1 cellular context compared by ENCODE assay signal in genomic region chr14:52729925-52730707, GRCh38.
TF ChIP-seq lines count a peak whose summit lies in the region.

A gene with protein sequence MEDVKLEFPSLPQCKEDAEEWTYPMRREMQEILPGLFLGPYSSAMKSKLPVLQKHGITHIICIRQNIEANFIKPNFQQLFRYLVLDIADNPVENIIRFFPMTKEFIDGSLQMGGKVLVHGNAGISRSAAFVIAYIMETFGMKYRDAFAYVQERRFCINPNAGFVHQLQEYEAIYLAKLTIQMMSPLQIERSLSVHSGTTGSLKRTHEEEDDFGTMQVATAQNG (plus strand): TSS chr14:52730166. CDS start chr14:52730475, 309 bp downstream.

TF ChIP-seq in HepG2, 621 proteins besides CTCF, POLR2A, EP300 and RAD21 (continued from another document and continues in another):
- TF ChIP-seq RFXAP (CRISPR knock-in tag; IDR thresholded peaks at IDR 0.05; ENCODE audit: borderline replicate concordance): peak; percentile 65; the same call in 1 of the 2 replicates
- peak; percentile 67 for TF ChIP-seq KAT8 (CRISPR knock-in tag; IDR thresholded peaks at IDR 0.05)
- TF ChIP-seq DMAP1 (CRISPR knock-in tag; IDR thresholded peaks at IDR 0.05): peak; percentile 59
- TF ChIP-seq ZNF883 (CRISPR knock-in tag; IDR thresholded peaks at IDR 0.05; ENCODE audit: not compliant biosample characterization): peak; percentile 56
- TF ChIP-seq ARNTL (CRISPR knock-in tag; IDR thresholded peaks at IDR 0.05): 0 out of 2 replicates have a peak, but pooled peaks have one; percentile 10
- TF ChIP-seq PHF20 (CRISPR knock-in tag; IDR thresholded peaks at IDR 0.05): no peak
- no peak for TF ChIP-seq SNRNP70 (IDR thresholded peaks at IDR 0.05; ENCODE audit: low read depth, low read length)
- TF ChIP-seq TEAD2 (CRISPR knock-in tag; IDR thresholded peaks at IDR 0.05): 0 out of 2 replicates have a peak, but pooled peaks have one; percentile 30
- 0 out of 2 replicates have a peak, but pooled peaks have one; percentile 45 for TF ChIP-seq XBP1 (CRISPR knock-in tag; IDR thresholded peaks at IDR 0.05)
- 0 out of 2 replicates have a peak, but pooled peaks have one; percentile 26 for TF ChIP-seq ZNF547 (CRISPR knock-in tag; IDR thresholded peaks at IDR 0.05)
- TF ChIP-seq ZFY (CRISPR knock-in tag; IDR thresholded peaks at IDR 0.05): peak; percentile 73
- TF ChIP-seq, protein P1, sequence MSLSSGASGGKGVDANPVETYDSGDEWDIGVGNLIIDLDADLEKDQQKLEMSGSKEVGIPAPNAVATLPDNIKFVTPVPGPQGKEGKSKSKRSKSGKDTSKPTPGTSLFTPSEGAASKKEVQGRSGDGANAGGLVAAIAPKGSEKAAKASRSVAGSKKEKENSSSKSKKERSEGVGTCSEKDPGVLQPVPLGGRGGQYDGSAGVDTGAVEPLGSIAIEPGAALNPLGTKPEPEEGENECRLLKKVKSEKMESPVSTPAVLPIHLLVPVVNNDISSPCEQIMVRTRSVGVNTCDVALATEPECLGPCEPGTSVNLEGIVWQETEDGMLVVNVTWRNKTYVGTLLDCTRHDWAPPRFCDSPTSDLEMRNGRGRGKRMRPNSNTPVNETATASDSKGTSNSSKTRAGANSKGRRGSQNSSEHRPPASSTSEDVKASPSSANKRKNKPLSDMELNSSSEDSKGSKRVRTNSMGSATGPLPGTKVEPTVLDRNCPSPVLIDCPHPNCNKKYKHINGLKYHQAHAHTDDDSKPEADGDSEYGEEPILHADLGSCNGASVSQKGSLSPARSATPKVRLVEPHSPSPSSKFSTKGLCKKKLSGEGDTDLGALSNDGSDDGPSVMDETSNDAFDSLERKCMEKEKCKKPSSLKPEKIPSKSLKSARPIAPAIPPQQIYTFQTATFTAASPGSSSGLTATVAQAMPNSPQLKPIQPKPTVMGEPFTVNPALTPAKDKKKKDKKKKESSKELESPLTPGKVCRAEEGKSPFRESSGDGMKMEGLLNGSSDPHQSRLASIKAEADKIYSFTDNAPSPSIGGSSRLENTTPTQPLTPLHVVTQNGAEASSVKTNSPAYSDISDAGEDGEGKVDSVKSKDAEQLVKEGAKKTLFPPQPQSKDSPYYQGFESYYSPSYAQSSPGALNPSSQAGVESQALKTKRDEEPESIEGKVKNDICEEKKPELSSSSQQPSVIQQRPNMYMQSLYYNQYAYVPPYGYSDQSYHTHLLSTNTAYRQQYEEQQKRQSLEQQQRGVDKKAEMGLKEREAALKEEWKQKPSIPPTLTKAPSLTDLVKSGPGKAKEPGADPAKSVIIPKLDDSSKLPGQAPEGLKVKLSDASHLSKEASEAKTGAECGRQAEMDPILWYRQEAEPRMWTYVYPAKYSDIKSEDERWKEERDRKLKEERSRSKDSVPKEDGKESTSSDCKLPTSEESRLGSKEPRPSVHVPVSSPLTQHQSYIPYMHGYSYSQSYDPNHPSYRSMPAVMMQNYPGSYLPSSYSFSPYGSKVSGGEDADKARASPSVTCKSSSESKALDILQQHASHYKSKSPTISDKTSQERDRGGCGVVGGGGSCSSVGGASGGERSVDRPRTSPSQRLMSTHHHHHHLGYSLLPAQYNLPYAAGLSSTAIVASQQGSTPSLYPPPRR (CRISPR knock-in tag; IDR thresholded peaks at IDR 0.05; ENCODE audit: borderline replicate concordance): peak; percentile 18; the same call in 1 of the 2 replicates
- no peak; the same call in 1 of the 2 replicates for TF ChIP-seq PHF21A (CRISPR knock-in tag; IDR thresholded peaks at IDR 0.05)
- TF ChIP-seq ZNF83 (CRISPR knock-in tag; IDR thresholded peaks at IDR 0.05; ENCODE audit: borderline replicate concordance): no peak
- TF ChIP-seq ZNF572 (CRISPR knock-in tag; IDR thresholded peaks at IDR 0.05): no peak
- 0 out of 2 replicates have a peak, but pooled peaks have one; percentile 42 for TF ChIP-seq SOX5 (CRISPR knock-in tag; IDR thresholded peaks at IDR 0.05; ENCODE audit: borderline replicate concordance)
- TF ChIP-seq ZNF772 (CRISPR knock-in tag; IDR thresholded peaks at IDR 0.05): peak; percentile 47; the same call in 1 of the 2 replicates
- TF ChIP-seq RARA (CRISPR knock-in tag; IDR thresholded peaks at IDR 0.05): peak; percentile 14; the same call in 1 of the 2 replicates
- TF ChIP-seq RAD51 (IDR thresholded peaks at IDR 0.05; ENCODE audit: borderline replicate concordance): no peak
- TF ChIP-seq, protein P2, sequence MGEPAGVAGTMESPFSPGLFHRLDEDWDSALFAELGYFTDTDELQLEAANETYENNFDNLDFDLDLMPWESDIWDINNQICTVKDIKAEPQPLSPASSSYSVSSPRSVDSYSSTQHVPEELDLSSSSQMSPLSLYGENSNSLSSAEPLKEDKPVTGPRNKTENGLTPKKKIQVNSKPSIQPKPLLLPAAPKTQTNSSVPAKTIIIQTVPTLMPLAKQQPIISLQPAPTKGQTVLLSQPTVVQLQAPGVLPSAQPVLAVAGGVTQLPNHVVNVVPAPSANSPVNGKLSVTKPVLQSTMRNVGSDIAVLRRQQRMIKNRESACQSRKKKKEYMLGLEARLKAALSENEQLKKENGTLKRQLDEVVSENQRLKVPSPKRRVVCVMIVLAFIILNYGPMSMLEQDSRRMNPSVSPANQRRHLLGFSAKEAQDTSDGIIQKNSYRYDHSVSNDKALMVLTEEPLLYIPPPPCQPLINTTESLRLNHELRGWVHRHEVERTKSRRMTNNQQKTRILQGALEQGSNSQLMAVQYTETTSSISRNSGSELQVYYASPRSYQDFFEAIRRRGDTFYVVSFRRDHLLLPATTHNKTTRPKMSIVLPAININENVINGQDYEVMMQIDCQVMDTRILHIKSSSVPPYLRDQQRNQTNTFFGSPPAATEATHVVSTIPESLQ (CRISPR knock-in tag; conservative IDR thresholded peaks at IDR 0.05): no peak
- TF ChIP-seq ZNF263 (CRISPR knock-in tag; IDR thresholded peaks at IDR 0.05): 0 out of 2 replicates have a peak, but pooled peaks have one; percentile 27
- TF ChIP-seq SP4 (CRISPR knock-in tag; IDR thresholded peaks at IDR 0.05): peak; percentile 95
- TF ChIP-seq HMG20A (CRISPR knock-in tag; IDR thresholded peaks at IDR 0.05; ENCODE audit: borderline replicate concordance): no peak; the same call in 1 of the 2 replicates
- peak; percentile 71; the same call in 1 of the 2 replicates for TF ChIP-seq ZNF792 (CRISPR knock-in tag; IDR thresholded peaks at IDR 0.05)
- peak; percentile 65; the same call in 1 of the 2 replicates for TF ChIP-seq POLR2AphosphoS2 (IDR thresholded peaks at IDR 0.05; ENCODE audit: low read depth, low read length)
- TF ChIP-seq ATF7-NPFF (CRISPR knock-in tag; IDR thresholded peaks at IDR 0.05; ENCODE audit: low read depth): peak; percentile 84; the same call in 1 of the 2 replicates
- TF ChIP-seq HDAC1 (CRISPR knock-in tag; IDR thresholded peaks at IDR 0.05): peak; percentile 77
- TF ChIP-seq HOMEZ (CRISPR knock-in tag; IDR thresholded peaks at IDR 0.05; ENCODE audit: low read depth): peak; percentile 85
- peak; percentile 98 for TF ChIP-seq KAT7 (CRISPR knock-in tag; IDR thresholded peaks at IDR 0.05; ENCODE audit: borderline replicate concordance)
- TF ChIP-seq MYPOP (CRISPR knock-in tag; IDR thresholded peaks at IDR 0.05): peak; percentile 62; the same call in 1 of the 2 replicates
- 0 out of 2 replicates have a peak, but pooled peaks have one; percentile 34 for TF ChIP-seq ZNF367 (CRISPR knock-in tag; IDR thresholded peaks at IDR 0.05; ENCODE audit: borderline replicate concordance)
- no peak for TF ChIP-seq SOX6 (IDR thresholded peaks at IDR 0.05)
- peak; percentile 47; the same call in 1 of the 2 replicates for TF ChIP-seq SOX6 (CRISPR knock-in tag; IDR thresholded peaks at IDR 0.05)
- TF ChIP-seq MEIS1 (CRISPR knock-in tag; IDR thresholded peaks at IDR 0.05; ENCODE audit: borderline replicate concordance): peak; percentile 82
- TF ChIP-seq ZNF619 (CRISPR knock-in tag; IDR thresholded peaks at IDR 0.05): 0 out of 2 replicates have a peak, but pooled peaks have one; percentile 26
- no peak for TF ChIP-seq CREB3 (CRISPR knock-in tag; IDR thresholded peaks at IDR 0.05)
- TF ChIP-seq ZNF7 (CRISPR knock-in tag; IDR thresholded peaks at IDR 0.05): no peak
- TF ChIP-seq, protein P3, sequence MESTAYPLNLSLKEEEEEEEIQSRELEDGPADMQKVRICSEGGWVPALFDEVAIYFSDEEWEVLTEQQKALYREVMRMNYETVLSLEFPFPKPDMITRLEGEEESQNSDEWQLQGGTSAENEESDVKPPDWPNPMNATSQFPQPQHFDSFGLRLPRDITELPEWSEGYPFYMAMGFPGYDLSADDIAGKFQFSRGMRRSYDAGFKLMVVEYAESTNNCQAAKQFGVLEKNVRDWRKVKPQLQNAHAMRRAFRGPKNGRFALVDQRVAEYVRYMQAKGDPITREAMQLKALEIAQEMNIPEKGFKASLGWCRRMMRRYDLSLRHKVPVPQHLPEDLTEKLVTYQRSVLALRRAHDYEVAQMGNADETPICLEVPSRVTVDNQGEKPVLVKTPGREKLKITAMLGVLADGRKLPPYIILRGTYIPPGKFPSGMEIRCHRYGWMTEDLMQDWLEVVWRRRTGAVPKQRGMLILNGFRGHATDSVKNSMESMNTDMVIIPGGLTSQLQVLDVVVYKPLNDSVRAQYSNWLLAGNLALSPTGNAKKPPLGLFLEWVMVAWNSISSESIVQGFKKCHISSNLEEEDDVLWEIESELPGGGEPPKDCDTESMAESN (CRISPR knock-in tag; conservative IDR thresholded peaks at IDR 0.05): no peak; the same call in 1 of the 2 replicates
- TF ChIP-seq ZNF121 (CRISPR knock-in tag; IDR thresholded peaks at IDR 0.05): no peak
- no peak for TF ChIP-seq ZC3H4 (CRISPR knock-in tag; IDR thresholded peaks at IDR 0.05; ENCODE audit: borderline replicate concordance)
- TF ChIP-seq ISL2 (CRISPR knock-in tag; IDR thresholded peaks at IDR 0.05): 0 out of 2 replicates have a peak, but pooled peaks have one; percentile 39
- no peak for TF ChIP-seq NFAT5 (CRISPR knock-in tag; IDR thresholded peaks at IDR 0.05)
- TF ChIP-seq, protein P4, sequence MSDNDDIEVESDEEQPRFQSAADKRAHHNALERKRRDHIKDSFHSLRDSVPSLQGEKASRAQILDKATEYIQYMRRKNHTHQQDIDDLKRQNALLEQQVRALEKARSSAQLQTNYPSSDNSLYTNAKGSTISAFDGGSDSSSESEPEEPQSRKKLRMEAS (IDR thresholded peaks at IDR 0.05): no peak; the same call in none of the 2 replicates
- TF ChIP-seq, protein P5, sequence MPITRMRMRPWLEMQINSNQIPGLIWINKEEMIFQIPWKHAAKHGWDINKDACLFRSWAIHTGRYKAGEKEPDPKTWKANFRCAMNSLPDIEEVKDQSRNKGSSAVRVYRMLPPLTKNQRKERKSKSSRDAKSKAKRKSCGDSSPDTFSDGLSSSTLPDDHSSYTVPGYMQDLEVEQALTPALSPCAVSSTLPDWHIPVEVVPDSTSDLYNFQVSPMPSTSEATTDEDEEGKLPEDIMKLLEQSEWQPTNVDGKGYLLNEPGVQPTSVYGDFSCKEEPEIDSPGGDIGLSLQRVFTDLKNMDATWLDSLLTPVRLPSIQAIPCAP (CRISPR knock-in tag; IDR thresholded peaks at IDR 0.05; ENCODE audit: low read depth): no peak
